7 cellular contexts compared by ENCODE assay signal in the genomic region with DNA sequence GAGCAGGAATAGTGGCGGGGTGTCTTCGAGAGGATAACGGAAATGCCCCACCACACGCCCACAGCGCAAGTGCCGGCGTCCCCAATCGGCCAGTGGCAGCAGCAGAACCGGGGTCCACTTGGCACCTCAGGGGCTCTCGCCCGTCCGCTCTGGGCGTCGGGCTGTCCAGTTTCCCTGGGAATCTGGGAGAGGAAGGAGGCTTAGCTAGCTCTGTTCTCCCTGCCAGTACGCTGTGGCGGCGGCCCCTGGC. TPM values are rescaled to one million over a fixed set of nuclear protein-coding genes. Genes with fewer than 3 reads are reported as not detected.
DNase-seq lines count a peak whose midpoint lies in the region; ATAC-seq, FAIRE-seq and TF ChIP-seq lines count a peak whose summit lies in the region.

No MANE protein-coding gene starts in this region.

- no peaks in the 10 kb centered on the region for H3K36me3 ChIP-seq in lower lobe of right lung

- DNase-seq in RKO (ENCODE audit: low spot score) (peak; percentile 54), choroid plexus epithelial cell (ENCODE audit: low read depth) (no peak), lower lobe of right lung (no peak), GM19239 (ENCODE audit: insufficient read length, low spot score) (no peak)
- DNase-seq in stimulated activated naive CD8-positive, alpha-beta T cell treated with anti-CD3 and anti-CD28 coated beads, Interleukin-15, Interleukin-2, amounts not matched to agents 100 U/mL and 50 U/mL, for 24 hours = peak; percentile 40

- intact Hi-C loops in lower lobe of right lung (cut with DNase I) = no loop called here

- FAIRE-seq in GM19239 (lab: Jason Lieb, UNC) = no peak

- no peaks in the 10 kb centered on the region for H3K9me3 ChIP-seq in lower lobe of right lung

- ATAC-seq in GM18519 (IDR thresholded peaks at IDR 0.05; ENCODE audit: low FRiP score, unreplicated experiment) (peak; percentile 2), HG02678 (IDR thresholded peaks at IDR 0.05; ENCODE audit: unreplicated experiment) (peak; percentile 22), lower lobe of right lung (peak; percentile 44 to 48)
- peak; percentile 20 for ATAC-seq in stimulated activated naive CD8-positive, alpha-beta T cell treated with anti-CD3 and anti-CD28 coated beads, Interleukin-15, Interleukin-2, amounts not matched to agents 100 U/mL and 50 U/mL, for 24 hours

- no peaks in the 10 kb centered on the region for H3K27me3 ChIP-seq in lower lobe of right lung (ENCODE audit: low read depth)

- TF ChIP-seq CTCF in choroid plexus epithelial cell (conservative IDR thresholded peaks at IDR 0.05; ENCODE audit: low read depth, low read length) = no peak
- no peak for TF ChIP-seq CTCF in lower lobe of right lung (IDR thresholded peaks at IDR 0.05)

- peak overlapping the region; percentile 92 for H3K27ac ChIP-seq in lower lobe of right lung

- H3K4me1 ChIP-seq in lower lobe of right lung = peaks cover 6% of the 10 kb centered on the region

- peak overlapping the region; percentile 77 for H3K4me3 ChIP-seq in choroid plexus epithelial cell (ENCODE audit: low read depth, low read length)
- H3K4me3 ChIP-seq in lower lobe of right lung = peak overlapping the region; percentile 72

RNA-seq across cellular contexts. Expression of a gene that starts 53.7 kb away (rescaled TPM):
- not detected for total RNA-seq in lower lobe of right lung

Comparison
In these comparisons a context has a peak if more than half of its experiments do, and no peak if none do; other contexts are left out.
1. DNase-seq: peak in RKO (single experiment) and stimulated activated naive CD8-positive, alpha-beta T cell treated with anti-CD3 and anti-CD28 coated beads, Interleukin-15, Interleukin-2, amounts not matched to agents 100 U/mL and 50 U/mL, for 24 hours (single experiment); none in choroid plexus epithelial cell (single experiment), lower lobe of right lung (single experiment) and GM19239 (single experiment).
2. Peak in every context shown above with its lines, with median percentiles within 50 percentile points of each other: ATAC-seq.